ENCODE assay signal across 17 cellular contexts in the genomic region with DNA sequence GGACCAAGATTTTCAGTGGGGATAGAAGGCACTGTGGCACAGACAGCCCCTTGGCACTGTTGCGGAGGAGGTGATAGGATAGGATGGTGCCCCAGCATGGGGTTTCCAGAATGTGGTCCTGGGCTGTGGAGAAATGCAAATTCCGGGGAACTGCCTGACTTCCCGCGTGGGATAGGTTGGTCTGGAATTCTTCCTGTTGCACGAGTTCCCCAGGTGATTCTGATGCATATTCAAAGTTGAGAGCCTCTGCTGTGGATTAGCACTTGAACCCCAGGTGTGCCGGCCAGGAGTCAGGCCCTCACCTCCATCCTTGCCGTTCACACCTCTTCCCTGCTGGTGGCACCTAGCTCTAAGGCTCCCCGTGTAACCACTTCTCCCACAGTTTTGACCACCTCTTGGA. TPM values are rescaled to one million over a fixed set of nuclear protein-coding genes. Genes with fewer than 3 reads are reported as not detected.
DNase-seq lines count a peak whose midpoint lies in the region; ATAC-seq and TF ChIP-seq lines count a peak whose summit lies in the region.
"Had no signal": no experiment of that assay in that cellular context is flagged by ENCODE, and none has a peak within 500 bp of the region (broad histone marks: within the 10 kb centered on the region; RNA-seq: fewer than 3 reads in every experiment).

No MANE protein-coding gene starts in this region.

- ATAC-seq in activated B cell treated with CpG ODN at 0.5 μM for 24 hours (ENCODE audit: low read depth) (no peak), GM18511 (IDR thresholded peaks at IDR 0.05; ENCODE audit: unreplicated experiment) (no peak)
- no peak for ATAC-seq in stimulated activated memory B cell treated with anti-CD40 and anti-IgM and Interleukin-4, amounts not matched to agents 10 μg/mL and 1 μg/mL and 100 μg/mL, for 72 hours
- ATAC-seq: esophagus mucosa, gastroesophageal sphincter had no signal

- no peaks in the 10 kb centered on the region for H3K27me3 ChIP-seq in effector memory CD4-positive, alpha-beta T cell (replicated peaks; ENCODE audit: control insufficient read depth, insufficient read depth, low read length, poor library complexity, severe bottlenecking)
- H3K27me3 ChIP-seq in transverse colon, result no peaks in the 10 kb centered on the region
- H3K27me3 ChIP-seq: gastroesophageal sphincter, SJSA1 had no signal

- H3K4me3 ChIP-seq in effector memory CD4-positive, alpha-beta T cell (ENCODE audit: insufficient read depth, low read depth, low read length, poor library complexity, severe bottlenecking), result no peak overlapping the region
- no peak overlapping the region for H3K4me3 ChIP-seq in transverse colon
- H3K4me3 ChIP-seq: gastroesophageal sphincter, PC-9, SJSA1 had no signal

- TF ChIP-seq CTCF in activated B cell treated with CpG ODN at 0.5 μM for 24 hours (IDR thresholded peaks at IDR 0.05), result no peak
- no peak for TF ChIP-seq CTCF in transverse colon (IDR thresholded peaks at IDR 0.05)

- peaks cover 39% of the 10 kb centered on the region for H3K36me3 Mint-ChIP-seq in activated naive CD4-positive, alpha-beta T cell treated with anti-CD3 and anti-CD28 coated beads for 36 hours (ENCODE audit: low read depth)
- H3K36me3 Mint-ChIP-seq in activated B cell treated with CpG ODN at 0.5 μM for 24 hours (ENCODE audit: low read depth), result peaks cover 17% of the 10 kb centered on the region
- H3K36me3 Mint-ChIP-seq in stimulated activated memory B cell treated with anti-CD40 and anti-IgM and Interleukin-4, amounts not matched to agents 10 μg/mL and 1 μg/mL and 100 μg/mL, for 72 hours, result peaks cover 15% of the 10 kb centered on the region
- H3K36me3 Mint-ChIP-seq: IgD-negative memory B cell had no signal

- peaks cover 97% of the 10 kb centered on the region for H3K4me1 Mint-ChIP-seq in activated naive CD4-positive, alpha-beta T cell treated with anti-CD3 and anti-CD28 coated beads for 36 hours (ENCODE audit: low read depth)
- peaks cover 86% of the 10 kb centered on the region for H3K4me1 Mint-ChIP-seq in activated B cell treated with CpG ODN at 0.5 μM for 24 hours
- peaks cover 83% of the 10 kb centered on the region for H3K4me1 Mint-ChIP-seq in stimulated activated memory B cell treated with anti-CD40 and anti-IgM and Interleukin-4, amounts not matched to agents 10 μg/mL and 1 μg/mL and 100 μg/mL, for 72 hours

- intact Hi-C loops in activated naive CD4-positive, alpha-beta T cell treated with anti-CD3 and anti-CD28 coated beads for 36 hours (cut with micrococcal nuclease), result no loop called here
- intact Hi-C loops in activated B cell treated with CpG ODN at 0.5 μM for 24 hours (cut with micrococcal nuclease), result no loop called here
- intact Hi-C loops in transverse colon (cut with DNase I; ENCODE audit: low total_unique reads), result no loop called here

- CTCF ChIA-PET in activated naive CD4-positive, alpha-beta T cell treated with anti-CD3 and anti-CD28 coated beads for 36 hours (lab: Charles Lee), result no interaction called here
- CTCF ChIA-PET in activated B cell treated with CpG ODN at 0.5 μM for 24 hours (lab: Charles Lee), result no interaction called here

- in situ Hi-C loops in transverse colon (cut with MboI; ENCODE audit: low pct_ligation_motif_present in 1 of 4, low pct_unique_long_range_greater_than_20kb in 1 of 4, low sequenced_read_pairs in 3 of 4), result no loop called here

- no peak for DNase-seq in activated naive CD4-positive, alpha-beta T cell treated with anti-CD3 and anti-CD28 coated beads for 36 hours
- no peak for DNase-seq in activated naive CD4-positive, alpha-beta T cell treated with anti-CD3 and anti-CD28 coated beads, Interleukin-2, amount 50 U/mL, for 16 hours
- no peak for DNase-seq in activated B cell treated with CpG ODN at 0.5 μM for 24 hours
- no peak for DNase-seq in effector memory CD4-positive, alpha-beta T cell
- DNase-seq in transverse colon, result no peak
- no peak for DNase-seq in activated CD4-positive, CD25-positive, alpha-beta regulatory T cell treated with anti-CD3 and anti-CD28 coated beads, Interleukin-2, amount 50 U/mL, for 72 hours
- DNase-seq: activated CD4-positive, alpha-beta T cell treated with anti-CD3 and anti-CD28 coated beads, Interleukin-2, amount 50 U/mL, for 48 hours; Calu3; NCI-H1694 treated with DMSO at 0.1 percent for 48 hours; NCI-H82; PC-9 had no signal

- H3K4me1 ChIP-seq in effector memory CD4-positive, alpha-beta T cell (ENCODE audit: control insufficient read depth, insufficient read depth, low read length, poor library complexity, severe bottlenecking), result peaks cover 68% of the 10 kb centered on the region
- H3K4me1 ChIP-seq in transverse colon, result peaks cover 7 to 41% (median 10%) of the 10 kb centered on the region in 4 donors

- POLR2A ChIA-PET in activated B cell treated with CpG ODN at 0.5 μM for 24 hours (lab: Charles Lee), result interaction anchor here (1.0 kb wide), 1 partner anchor 13 kb away, joined by 3 read pairs; no protein-coding TSS in a partner anchor

- 87 to 96% methylated on average over 8 of the region's 8 CpGs for WGBS in transverse colon (ENCODE audit: low coverage in 1 of 2), 2 donors

- TF ChIP-seq POLR2A in transverse colon (IDR thresholded peaks at IDR 0.05), result no peak

- no peak for TF ChIP-seq EP300 in transverse colon (IDR thresholded peaks at IDR 0.05; ENCODE audit: low read depth)

- H3K9me3 Mint-ChIP-seq in activated naive CD4-positive, alpha-beta T cell treated with anti-CD3 and anti-CD28 coated beads for 36 hours, result no peaks in the 10 kb centered on the region
- H3K9me3 Mint-ChIP-seq in activated B cell treated with CpG ODN at 0.5 μM for 24 hours, result no peaks in the 10 kb centered on the region
- H3K9me3 Mint-ChIP-seq in stimulated activated memory B cell treated with anti-CD40 and anti-IgM and Interleukin-4, amounts not matched to agents 10 μg/mL and 1 μg/mL and 100 μg/mL, for 72 hours, result no peaks in the 10 kb centered on the region
- H3K9me3 Mint-ChIP-seq: IgD-negative memory B cell had no signal

- no peaks in the 10 kb centered on the region for H3K36me3 ChIP-seq in effector memory CD4-positive, alpha-beta T cell (ENCODE audit: control insufficient read depth, insufficient read depth, low read length)
- H3K36me3 ChIP-seq in transverse colon, result no peaks in the 10 kb centered on the region
- H3K36me3 ChIP-seq: gastroesophageal sphincter, SJSA1 had no signal

- peak overlapping the region; percentile 85 for H3K27ac Mint-ChIP-seq in activated naive CD4-positive, alpha-beta T cell treated with anti-CD3 and anti-CD28 coated beads for 36 hours
- peak overlapping the region; percentile 12 for H3K27ac Mint-ChIP-seq in activated B cell treated with CpG ODN at 0.5 μM for 24 hours
- H3K27ac Mint-ChIP-seq in stimulated activated memory B cell treated with anti-CD40 and anti-IgM and Interleukin-4, amounts not matched to agents 10 μg/mL and 1 μg/mL and 100 μg/mL, for 72 hours, result peak overlapping the region; percentile 84

- H3K27ac ChIP-seq in effector memory CD4-positive, alpha-beta T cell (ENCODE audit: insufficient read depth, low read length, poor library complexity, severe bottlenecking), result peak overlapping the region; percentile 51
- H3K27ac ChIP-seq in transverse colon, result no peak overlapping the region
- H3K27ac ChIP-seq: gastroesophageal sphincter, PC-9, SJSA1 had no signal

- no peak overlapping the region for H3K4me3 Mint-ChIP-seq in activated naive CD4-positive, alpha-beta T cell treated with anti-CD3 and anti-CD28 coated beads for 36 hours
- H3K4me3 Mint-ChIP-seq in activated B cell treated with CpG ODN at 0.5 μM for 24 hours, result no peak overlapping the region
- H3K4me3 Mint-ChIP-seq in stimulated activated memory B cell treated with anti-CD40 and anti-IgM and Interleukin-4, amounts not matched to agents 10 μg/mL and 1 μg/mL and 100 μg/mL, for 72 hours, result no peak overlapping the region

- H3K9me3 ChIP-seq in effector memory CD4-positive, alpha-beta T cell (ENCODE audit: control insufficient read depth, low read length), result no peaks in the 10 kb centered on the region
- no peaks in the 10 kb centered on the region for H3K9me3 ChIP-seq in transverse colon
- H3K9me3 ChIP-seq: gastroesophageal sphincter, SJSA1 had no signal

- H3K27me3 Mint-ChIP-seq in activated naive CD4-positive, alpha-beta T cell treated with anti-CD3 and anti-CD28 coated beads for 36 hours (ENCODE audit: low read depth), result no peaks in the 10 kb centered on the region
- no peaks in the 10 kb centered on the region for H3K27me3 Mint-ChIP-seq in activated B cell treated with CpG ODN at 0.5 μM for 24 hours
- no peaks in the 10 kb centered on the region for H3K27me3 Mint-ChIP-seq in stimulated activated memory B cell treated with anti-CD40 and anti-IgM and Interleukin-4, amounts not matched to agents 10 μg/mL and 1 μg/mL and 100 μg/mL, for 72 hours
- H3K27me3 Mint-ChIP-seq: IgD-negative memory B cell had no signal

RNA-seq across cellular contexts. Expression of gene NCK2, which starts 15.5 kb away (rescaled TPM):
- 100 to 1,000 TPM; 106 to 113 TPM for total RNA-seq in activated naive CD4-positive, alpha-beta T cell treated with anti-CD3 and anti-CD28 coated beads for 36 hours
- total RNA-seq in activated B cell treated with CpG ODN at 0.5 μM for 24 hours (52.9 and 53.4 TPM in 2 replicates), transverse colon (10 to 100 TPM; 42.2 to 74.1 (median 59.9) TPM)

Comparison
In these comparisons a context has a peak if more than half of its experiments do, and no peak if none do; other contexts are left out.
1. H3K27ac Mint-ChIP-seq: peak in every context shown above with its lines; median percentile 85 in activated naive CD4-positive, alpha-beta T cell treated with anti-CD3 and anti-CD28 coated beads for 36 hours; 84 in stimulated activated memory B cell treated with anti-CD40 and anti-IgM and Interleukin-4, amounts not matched to agents 10 μg/mL and 1 μg/mL and 100 μg/mL, for 72 hours; 12 in activated B cell treated with CpG ODN at 0.5 μM for 24 hours.